Comparison of ENCODE assay signal across 11 cellular contexts in genomic region chr14:100158566-100159106, GRCh38. TPM values are rescaled to one million over a fixed set of nuclear protein-coding genes. Genes with fewer than 3 reads are reported as not detected.
DNase-seq lines count a peak whose midpoint lies in the region; ATAC-seq, FAIRE-seq and TF ChIP-seq lines count a peak whose summit lies in the region.
"Had no signal": no experiment of that assay in that cellular context is flagged by ENCODE, and none has a peak within 500 bp of the region (broad histone marks: within the 10 kb centered on the region; RNA-seq: fewer than 3 reads in every experiment).

No MANE protein-coding gene starts in this region.

- H3K4me1 ChIP-seq in DOHH2 (ENCODE audit: control insufficient read depth, low read length) (peaks cover 29% of the 10 kb centered on the region), HUES64 (ENCODE audit: insufficient read depth, low read length) (peaks cover 4% of the 10 kb centered on the region; the same call in 1 of the 2 replicates), H1 (replicated peaks in 1 of 4; ENCODE audit: control insufficient read depth in 3 of 4, insufficient read depth in 4 of 4, low read length in 3 of 4) (peaks cover 0 to 11% (median 2%) of the 10 kb centered on the region in 4 experiments; a peak in 5 of 7 replicates), prostate gland (replicated peaks) (peaks cover 22% of the 10 kb centered on the region)

- DNase-seq in H1 (ENCODE audit: low read depth in 1 of 2, low spot score in 2 of 2) (no peak), prostate gland (ENCODE audit: low spot score) (no peak), NCI-H1092 treated with DMSO at 0.1 percent for 48 hours (lab: John Stamatoyannopoulos, UW) (no peak), HuH-7.5 (ENCODE audit: low spot score) (no peak), RCC 7860 (ENCODE audit: low spot score) (no peak)
- DNase-seq: hippocampal formation, KG1 had no signal

- peaks cover 3% of the 10 kb centered on the region; the same call in 1 of the 2 replicates for H3F3A ChIP-seq in DOHH2 (ENCODE audit: control insufficient read depth, insufficient read depth)

- no peak overlapping the region for H3K18ac ChIP-seq in H1 (ENCODE audit: extremely low read depth, low read length)

- intact Hi-C loops in prostate gland (cut with DNase I) = no loop called here

- no peak overlapping the region for H3K4ac ChIP-seq in H1 (replicated peaks; ENCODE audit: insufficient read length, low read depth, low read length)

- H3K56ac ChIP-seq in H1 (replicated peaks; ENCODE audit: insufficient read length, low read depth, low read length) = no peak overlapping the region

- H3K4me3 ChIP-seq in DOHH2 (ENCODE audit: low read length) (peak overlapping the region; percentile 75), HUES64 (ENCODE audit: low read length) (peak overlapping the region; percentile 63), H1 (ENCODE audit: extremely low read depth in 1 of 4, insufficient read depth in 2 of 4, low read depth in 3 of 4, low read length in 4 of 4) (peak overlapping the region; percentile 46 to 69 (median 49)), prostate gland (peak overlapping the region; percentile 26 to 28)

- ATAC-seq in HG03521 (IDR thresholded peaks at IDR 0.05; ENCODE audit: unreplicated experiment) = no peak

- no peak overlapping the region for H3K14ac ChIP-seq in H1 (ENCODE audit: insufficient read length)

- no peaks in the 10 kb centered on the region for H3K79me1 ChIP-seq in H1 (ENCODE audit: low read depth, low read length)

- H3K9me3 ChIP-seq in DOHH2 (ENCODE audit: control insufficient read depth, insufficient read depth, low read length) (peaks cover 14% of the 10 kb centered on the region), HUES64 (ENCODE audit: insufficient read depth, low read depth, low read length) (no peaks in the 10 kb centered on the region), H1 (ENCODE audit: insufficient read depth in 2 of 2, low read depth in 1 of 2, low read length in 1 of 2) (no peaks in the 10 kb centered on the region), prostate gland (no peaks in the 10 kb centered on the region)

- no peak overlapping the region for H4K91ac ChIP-seq in H1 (replicated peaks; ENCODE audit: insufficient read length, low read length)

- no peak overlapping the region for H4K5ac ChIP-seq in H1 (ENCODE audit: insufficient read length, low read depth, low read length)

- TF ChIP-seq CTCF in DOHH2 (IDR thresholded peaks at IDR 0.05; ENCODE audit: low read depth, low read length, poor library complexity, severe bottlenecking) (no peak), H1 (IDR thresholded peaks at IDR 0.05; ENCODE audit: control extremely low read depth in 1 of 3, insufficient read depth in 1 of 3, low read depth in 1 of 3, low read length in 3 of 3) (no peak), prostate gland (IDR thresholded peaks at IDR 0.05) (no peak)

- WGBS in HUES64 = 13% methylated on average over 33 of the region's 33 CpGs
- WGBS in H1 (ENCODE audit: extremely low coverage in 1 of 2, insufficient coverage in 1 of 2, insufficient read length in 1 of 2, insufficient replicate concordance in 2 of 2, low coverage in 1 of 2, low lambda C conversion rate in 2 of 2, missing lambda C conversion rate in 1 of 2), 2 experiments = 33% methylated on average over 29 of the region's 33 CpGs; no CpG with 5 or more reads in 1 of the 2 experiments
- 15% methylated on average over 33 of the region's 33 CpGs for WGBS in prostate gland

- no peak overlapping the region for H4K8ac ChIP-seq in H1 (ENCODE audit: extremely low read depth, insufficient read depth, low read length)

- H3K27ac ChIP-seq in DOHH2 (ENCODE audit: low read depth, low read length) (no peak overlapping the region), HUES64 (ENCODE audit: low read depth, low read length) (no peak overlapping the region), H1 (ENCODE audit: low read depth, low read length) (no peak overlapping the region), prostate gland (no peak overlapping the region)

- H2BK12ac ChIP-seq in H1 (ENCODE audit: low read depth, low read length) = no peak overlapping the region

- TF ChIP-seq RAD21 in H1 (IDR thresholded peaks at IDR 0.05 in 1 of 2, conservative IDR thresholded peaks at IDR 0.05 in 1 of 2; ENCODE audit: low read depth in 2 of 2, low read length in 2 of 2) = no peak

- no peak overlapping the region for H2AFZ ChIP-seq in H1 (ENCODE audit: low read length)

- H3K79me2 ChIP-seq in DOHH2 (ENCODE audit: control insufficient read depth, low read length) = no peaks in the 10 kb centered on the region
- H3K79me2 ChIP-seq in H1 (ENCODE audit: control insufficient read depth in 1 of 2, insufficient read depth in 2 of 2, low read length in 2 of 2) = no peaks in the 10 kb centered on the region

- no peaks in the 10 kb centered on the region for H4K20me1 ChIP-seq in DOHH2 (ENCODE audit: control insufficient read depth, insufficient read depth, low read depth, low read length)
- H4K20me1 ChIP-seq in H1 (replicated peaks in 1 of 2; ENCODE audit: control insufficient read depth in 1 of 2, insufficient read depth in 2 of 2, low read length in 2 of 2) = peaks cover 0 to 11% of the 10 kb centered on the region in 2 experiments

- no peaks in the 10 kb centered on the region for H3K9me2 ChIP-seq in DOHH2 (replicated peaks; ENCODE audit: control insufficient read depth, low read length)

- no peak overlapping the region for H2BK120ac ChIP-seq in H1 (replicated peaks; ENCODE audit: low read depth, low read length)

- no peak overlapping the region for H2BK20ac ChIP-seq in H1 (ENCODE audit: low read length)

- FAIRE-seq in H1 (lab: Jason Lieb, UNC) = no peak
- FAIRE-seq in RCC 7860 (lab: Jason Lieb, UNC) = no peak
- FAIRE-seq: GM12892 had no signal

- no peak overlapping the region for H2BK15ac ChIP-seq in H1 (ENCODE audit: low read length)

- POLR2A ChIA-PET in H1 (lab: Charles Lee; ENCODE audit: partially characterized antibody) = no interaction called here

- H2BK5ac ChIP-seq in H1 (ENCODE audit: low read depth, low read length) = no peak overlapping the region

- no peaks in the 10 kb centered on the region for H3K36me3 ChIP-seq in DOHH2 (ENCODE audit: control insufficient read depth, low read length)
- H3K36me3 ChIP-seq in HUES64 (ENCODE audit: insufficient read depth, low read length) = no peaks in the 10 kb centered on the region
- no peaks in the 10 kb centered on the region; a peak in 1 of 8 replicates for H3K36me3 ChIP-seq in H1 (ENCODE audit: control insufficient read depth in 2 of 4, insufficient read depth in 4 of 4, low read length in 3 of 4)
- no peaks in the 10 kb centered on the region for H3K36me3 ChIP-seq in prostate gland

- H3K9ac ChIP-seq in HUES64 (ENCODE audit: low read depth, low read length) (no peak overlapping the region), H1 (replicated peaks in 1 of 4; ENCODE audit: extremely low read depth in 1 of 4, low read depth in 3 of 4, low read length in 3 of 4) (no peak overlapping the region)

- H3K27me3 ChIP-seq in DOHH2 (ENCODE audit: control insufficient read depth, low read length) (peaks cover 26% of the 10 kb centered on the region), HUES64 (ENCODE audit: insufficient read depth, low read length) (peaks cover 56% of the 10 kb centered on the region), H1 (replicated peaks in 1 of 4; ENCODE audit: control insufficient read depth in 3 of 4, extremely low read depth in 1 of 4, insufficient read depth in 3 of 4, low read length in 3 of 4) (peaks cover 17 to 44% (median 39%) of the 10 kb centered on the region in 4 experiments), prostate gland (replicated peaks; ENCODE audit: insufficient read depth) (peaks cover 2% of the 10 kb centered on the region)

- H3K4me2 ChIP-seq in DOHH2 (ENCODE audit: low read length) (peak overlapping the region; percentile 90), H1 (ENCODE audit: insufficient read depth in 1 of 2, low read depth in 2 of 2, low read length in 2 of 2) (peak overlapping the region; percentile 53 to 77)

- TF ChIP-seq EP300 in H1 (IDR thresholded peaks at IDR 0.05; ENCODE audit: borderline replicate concordance in 1 of 2, low read depth in 2 of 2, low read length in 2 of 2) = no peak

- peaks cover 4% of the 10 kb centered on the region; the same call in 1 of the 2 replicates for H3K23me2 ChIP-seq in H1 (ENCODE audit: low read depth, low read length)

- H3K23ac ChIP-seq in H1 (ENCODE audit: insufficient read length) = no peak overlapping the region

- CTCF ChIA-PET in H1 (lab: Charles Lee; ENCODE audit: partially characterized antibody) = interaction anchor here (0.6 to 19.5 kb wide), 8 partner anchors 15 to 471 kb away, joined by 3 to 307 read pairs (median 4); no protein-coding TSS in a partner anchor

- no peak overlapping the region for H2AK5ac ChIP-seq in H1 (ENCODE audit: low read depth, low read length)

- TF ChIP-seq POLR2A in H1 (IDR thresholded peaks at IDR 0.05; ENCODE audit: control extremely low read depth in 1 of 2, low read depth in 2 of 2, low read length in 2 of 2) (no peak), prostate gland (IDR thresholded peaks at IDR 0.05) (no peak)

TF ChIP-seq in H1, 55 proteins besides CTCF, POLR2A, EP300 and RAD21 (continues in another document):
- peak; percentile 62; the same call in 1 of the 2 replicates for TF ChIP-seq SUZ12 (IDR thresholded peaks at IDR 0.05; ENCODE audit: low read length)
- TF ChIP-seq GABPA (IDR thresholded peaks at IDR 0.05; ENCODE audit: borderline replicate concordance, insufficient read depth, low read length) = 0 out of 2 replicates have a peak, but pooled peaks have one; percentile 7
- no peak for TF ChIP-seq HDAC6 (IDR thresholded peaks at IDR 0.05; ENCODE audit: low read depth, low read length)
- TF ChIP-seq SP4 (IDR thresholded peaks at IDR 0.05; ENCODE audit: low read length) = no peak
- TF ChIP-seq CREB1 (IDR thresholded peaks at IDR 0.05) = no peak
- no peak for TF ChIP-seq TAF1 (IDR thresholded peaks at IDR 0.05; ENCODE audit: low read depth, low read length)
- TF ChIP-seq NRF1 (IDR thresholded peaks at IDR 0.05; ENCODE audit: low read depth, low read length) = no peak
- TF ChIP-seq YY1 (IDR thresholded peaks at IDR 0.05; ENCODE audit: low read depth, low read length) = no peak
- no peak for TF ChIP-seq RBBP5 (IDR thresholded peaks at IDR 0.05; ENCODE audit: borderline replicate concordance, low read depth, low read length)
- TF ChIP-seq SIRT6 (IDR thresholded peaks at IDR 0.05; ENCODE audit: low read length) = no peak

RNA-seq across cellular contexts. Expression of gene DEGS2, which starts 0.8 kb away (rescaled TPM):
- polyA plus RNA-seq in HUES64 (2013, experiment 1 of 2) = not detected
- polyA plus RNA-seq in HUES64 (2013, experiment 2 of 2) = 0.70 TPM
- total RNA-seq in H1 (2021; fragmentation: NEBNext Ultra II Directional; extraction: Animal tissue kit (Norgen Biotek cat#: 25700)) = 0.61 and 0.94 TPM in 2 replicates
- polyA plus RNA-seq in H1 (2011; rRNA removed) = 0.60 and 0.82 TPM in 2 replicates
- polyA plus RNA-seq in H1 (2011; cell fraction: cytosol; rRNA removed) = 0.37 TPM
- 1.0 TPM for polyA plus RNA-seq in H1 (2011; cell fraction: nucleus; rRNA removed)
- polyA plus RNA-seq in H1 (2012, experiment 1 of 2) = 0.39 to 1.5 TPM (median 0.71 TPM) in 4 replicates
- 1.3 TPM for polyA plus RNA-seq in H1 (2012, experiment 2 of 2)
- polyA plus RNA-seq in H1 (2013, experiment 1 of 2) = 0.61 TPM
- polyA plus RNA-seq in H1 (2013, experiment 2 of 2) = 0.55 TPM
- 0.07 and 0.19 TPM in 2 replicates for polyA minus RNA-seq in H1 (2011; rRNA and poly(A)+ RNA removed)
- polyA minus RNA-seq in H1 (2011; cell fraction: cytosol; rRNA and poly(A)+ RNA removed) = not detected
- 1.5 TPM for polyA minus RNA-seq in H1 (2011; cell fraction: nucleus; rRNA and poly(A)+ RNA removed)
- 1 to 10 TPM; 2.8 to 8.3 TPM for total RNA-seq in prostate gland
